In genomic region chr1:19882111-19883071, GRCh38 we compare ENCODE assay signal across 8 cellular contexts.
A peak's percentile ranks its signal among the peaks of the same experiment; 100 is the strongest.
DNase-seq lines count a peak whose midpoint lies in the region; ATAC-seq, FAIRE-seq and TF ChIP-seq lines count a peak whose summit lies in the region.

OTUD3 (plus strand) TSS chr1:19882395; CDS start chr1:19882514, 119 bp downstream.

- H3K4me1 ChIP-seq in ES-I3 (ENCODE audit: insufficient read depth, low read length) (no peaks in the 10 kb centered on the region; the same call in none of the 2 replicates), RWPE2 (ENCODE audit: insufficient read depth, poor library complexity, severe bottlenecking) (peaks cover 20% of the 10 kb centered on the region)

- peak within 1 kb of the TSS; percentile 54 to 91 (median 90) for H3K4me3 Mint-ChIP-seq in nephron
- peak within 1 kb of the TSS; percentile 88 for H3K4me3 Mint-ChIP-seq in stimulated activated naive CD8-positive, alpha-beta T cell treated with anti-CD3 and anti-CD28 coated beads, Interleukin-15, Interleukin-2, amounts not matched to agents 100 ng/mL and 50 ng/mL, for 24 hours

- peak within 1 kb of the TSS; percentile 50 for H3K27ac ChIP-seq in RWPE2 (ENCODE audit: poor library complexity, severe bottlenecking)

- H3K9me3 ChIP-seq in ES-I3 (ENCODE audit: control insufficient read depth, insufficient read depth, low read length) = no peaks in the 10 kb centered on the region
- H3K9me3 ChIP-seq in RWPE2 (ENCODE audit: severe bottlenecking) = no peaks in the 10 kb centered on the region

- H3K36me3 ChIP-seq in ES-I3 (ENCODE audit: insufficient read depth, low read length) (no peaks in the 10 kb centered on the region), RWPE2 (ENCODE audit: low read depth) (peaks cover 12% of the 10 kb centered on the region)

- peaks cover 24% of the 10 kb centered on the region for H3K4me1 Mint-ChIP-seq in nephron
- peaks cover 32% of the 10 kb centered on the region for H3K4me1 Mint-ChIP-seq in stimulated activated naive CD8-positive, alpha-beta T cell treated with anti-CD3 and anti-CD28 coated beads, Interleukin-15, Interleukin-2, amounts not matched to agents 100 ng/mL and 50 ng/mL, for 24 hours (ENCODE audit: low read depth)

- H3K27me3 Mint-ChIP-seq in nephron (ENCODE audit: low read depth) = no peaks in the 10 kb centered on the region
- H3K27me3 Mint-ChIP-seq in stimulated activated naive CD8-positive, alpha-beta T cell treated with anti-CD3 and anti-CD28 coated beads, Interleukin-15, Interleukin-2, amounts not matched to agents 100 ng/mL and 50 ng/mL, for 24 hours = peaks cover 18% of the 10 kb centered on the region

- H3K27ac Mint-ChIP-seq in nephron = peak within 1 kb of the TSS; percentile 63 to 87 (median 84)
- H3K27ac Mint-ChIP-seq in stimulated activated naive CD8-positive, alpha-beta T cell treated with anti-CD3 and anti-CD28 coated beads, Interleukin-15, Interleukin-2, amounts not matched to agents 100 ng/mL and 50 ng/mL, for 24 hours = peak within 1 kb of the TSS; percentile 61

- no peaks in the 10 kb centered on the region for H3K27me3 ChIP-seq in RWPE2 (ENCODE audit: insufficient read depth, poor library complexity, severe bottlenecking)

- peak; percentile 75 for TF ChIP-seq POLR2A in H54 (IDR thresholded peaks at IDR 0.05; ENCODE audit: low read depth, low read length)

- DNase-seq in H54 (ENCODE audit: insufficient read length, low spot score) = peak; percentile 87
- peak; percentile 97 for DNase-seq in LoVo (ENCODE audit: low spot score)
- DNase-seq in RWPE2 (ENCODE audit: low spot score) = peak; percentile 93
- peak; percentile 90 for DNase-seq in activated T-helper 9 cell treated with anti-CD3 and anti-CD28 coated beads, Interleukin-2, amount 50 U/mL, for 16 hours (ENCODE audit: low read depth)
- DNase-seq in fibroblast of pulmonary artery (ENCODE audit: low read depth) = peak; percentile 98

- no peaks in the 10 kb centered on the region for H3K9me3 Mint-ChIP-seq in nephron
- no peaks in the 10 kb centered on the region for H3K9me3 Mint-ChIP-seq in stimulated activated naive CD8-positive, alpha-beta T cell treated with anti-CD3 and anti-CD28 coated beads, Interleukin-15, Interleukin-2, amounts not matched to agents 100 ng/mL and 50 ng/mL, for 24 hours

- peak within 1 kb of the TSS; percentile 86 for H3K4me3 ChIP-seq in RWPE2 (ENCODE audit: severe bottlenecking)
- H3K4me3 ChIP-seq in fibroblast of pulmonary artery (replicated peaks; ENCODE audit: low read depth, low read length) = peak within 1 kb of the TSS; percentile 84

- H3K9ac ChIP-seq in ES-I3 (ENCODE audit: low read depth, low read length) = peak within 1 kb of the TSS; percentile 91

- H3K36me3 Mint-ChIP-seq in nephron (ENCODE audit: low read depth) = peaks cover 11% of the 10 kb centered on the region
- no peaks in the 10 kb centered on the region for H3K36me3 Mint-ChIP-seq in stimulated activated naive CD8-positive, alpha-beta T cell treated with anti-CD3 and anti-CD28 coated beads, Interleukin-15, Interleukin-2, amounts not matched to agents 100 ng/mL and 50 ng/mL, for 24 hours (ENCODE audit: low read depth)

- TF ChIP-seq CTCF in RWPE2 (IDR thresholded peaks at IDR 0.05; ENCODE audit: poor library complexity, severe bottlenecking) = peak; percentile 93
- peak; percentile 93 for TF ChIP-seq CTCF in fibroblast of pulmonary artery (IDR thresholded peaks at IDR 0.05; ENCODE audit: low read length, missing control alignments)
- TF ChIP-seq CTCF in nephron (IDR thresholded peaks at IDR 0.05; ENCODE audit: unreplicated experiment in 3 of 3) = peak; percentile 87 to 93 (median 93)

- peak; percentile 88 for ATAC-seq in RWPE2 (ENCODE audit: low read depth)

- FAIRE-seq in H54 (lab: Jason Lieb, UNC) = peak; percentile 80

Comparison
In these comparisons a context has a peak if more than half of its experiments do, and no peak if none do; other contexts are left out.
1. Peak in every context shown above with its lines: DNase-seq, ATAC-seq, H3K4me3 ChIP-seq and H3K27ac ChIP-seq.